Comparison of ENCODE assay signal across 16 cellular contexts in genomic region chr7:129308047-129308446, GRCh38.
A peak's percentile ranks its signal among the peaks of the same experiment; 100 is the strongest.
DNase-seq lines count a peak whose midpoint lies in the region; ATAC-seq, FAIRE-seq and TF ChIP-seq lines count a peak whose summit lies in the region.
"Had no signal": no experiment of that assay in that cellular context is flagged by ENCODE, and none has a peak within 500 bp of the region (broad histone marks: within the 10 kb centered on the region; RNA-seq: fewer than 3 reads in every experiment).

No MANE protein-coding gene starts in this region.

- no peaks in the 10 kb centered on the region for H3K79me2 ChIP-seq in HepG2 (ENCODE audit: insufficient read depth, low read length)

- intact Hi-C loops in HepG2 (cut with micrococcal nuclease; ENCODE audit: unreplicated experiment) = no loop called here

- H3K36me3 ChIP-seq in HepG2 (replicated peaks in 1 of 2; ENCODE audit: control insufficient read depth in 1 of 2, insufficient read depth in 2 of 2, low read length in 2 of 2) = no peaks in the 10 kb centered on the region
- H3K36me3 ChIP-seq in endodermal cell (ENCODE audit: control insufficient read depth, insufficient read depth, low read length) = no peaks in the 10 kb centered on the region
- H3K36me3 ChIP-seq: neutrophil had no signal

- no TSS peak for BruUV-seq in HepG2 (replicated peaks; lab: Mats Ljungman, UMichigan)

- H3K9ac ChIP-seq in HepG2 (ENCODE audit: insufficient read depth, low read depth, low read length) (no peak overlapping the region), endodermal cell (ENCODE audit: extremely low read depth, low read length, poor library complexity, severe bottlenecking) (no peak overlapping the region)

- no peak overlapping the region for H3K27ac ChIP-seq in HepG2 (ENCODE audit: extremely low read length, insufficient read depth, low read length)
- H3K27ac ChIP-seq in endodermal cell (ENCODE audit: low read depth, low read length) = no peak overlapping the region
- H3K27ac ChIP-seq: neutrophil had no signal

- peaks cover 6% of the 10 kb centered on the region for H3K36me3 Mint-ChIP-seq in T-helper 17 cell (ENCODE audit: low read depth)
- peaks cover 12% of the 10 kb centered on the region for H3K36me3 Mint-ChIP-seq in endodermal cell (ENCODE audit: low read depth)
- H3K36me3 Mint-ChIP-seq: stimulated activated effector memory CD8-positive, alpha-beta T cell treated with anti-CD3 and anti-CD28 coated beads, Interleukin-12 subunit alpha, Interleukin-12 subunit beta, amount 100 ng/mL, for 72 hours had no signal

- TF ChIP-seq POLR2A in HepG2 (IDR thresholded peaks at IDR 0.05; ENCODE audit: insufficient read depth in 1 of 2, low read depth in 2 of 2, low read length in 2 of 2) = no peak

- DNase-seq in ELR (ENCODE audit: low read depth) (peak; percentile 18), T-helper 17 cell (no peak), epithelial cell of proximal tubule (ENCODE audit: low read depth) (no peak), HepG2 (ENCODE audit: low spot score) (peak; percentile 4), endodermal cell (no peak), COLO668 (lab: John Stamatoyannopoulos, UW; ENCODE audit: unreplicated experiment) (no peak)
- DNase-seq: activated naive CD4-positive, alpha-beta T cell treated with Interleukin-2 at 50 U/mL for 16 hours; Calu3; NCI-H1092 had no signal

- TF ChIP-seq EP300 in HepG2 (IDR thresholded peaks at IDR 0.05; ENCODE audit: low read depth in 2 of 2, low read length in 2 of 2) = no peak
- no peak for TF ChIP-seq EP300 in HepG2 (CRISPR knock-in tag; IDR thresholded peaks at IDR 0.05; ENCODE audit: borderline replicate concordance)

- 91% methylated on average over 1 of the region's 1 CpG for WGBS in HepG2 (ENCODE audit: low lambda C conversion rate)
- WGBS in endodermal cell (ENCODE audit: insufficient coverage in 1 of 2, insufficient read length in 1 of 2), 2 experiments = 91% methylated on average over 1 of the region's 1 CpG; no CpG with 5 or more reads in 1 of the 2 experiments

- ATAC-seq in T-helper 17 cell = no peak
- ATAC-seq in HepG2 = no peak; the same call in 2 of the 3 replicates
- no peak for ATAC-seq in HG02870 (IDR thresholded peaks at IDR 0.05; ENCODE audit: unreplicated experiment)
- ATAC-seq in HG03025 (IDR thresholded peaks at IDR 0.05; ENCODE audit: low FRiP score, unreplicated experiment) = no peak
- ATAC-seq: Panc1; stimulated activated effector memory CD8-positive, alpha-beta T cell treated with anti-CD3 and anti-CD28 coated beads, Interleukin-12 subunit alpha, Interleukin-12 subunit beta, amount 100 ng/mL, for 72 hours had no signal

- H3K4me3 ChIP-seq in epithelial cell of proximal tubule (ENCODE audit: low read depth, low read length) (no peak overlapping the region), HepG2 (replicated peaks in 1 of 3; ENCODE audit: insufficient read depth in 1 of 3, low read depth in 2 of 3, low read length in 3 of 3) (no peak overlapping the region), endodermal cell (ENCODE audit: low read length) (no peak overlapping the region)

- no peaks in the 10 kb centered on the region for H3K9me3 Mint-ChIP-seq in endodermal cell
- H3K9me3 Mint-ChIP-seq: stimulated activated effector memory CD8-positive, alpha-beta T cell treated with anti-CD3 and anti-CD28 coated beads, Interleukin-12 subunit alpha, Interleukin-12 subunit beta, amount 100 ng/mL, for 72 hours had no signal

- in situ Hi-C loops in HepG2 (cut with HindIII; ENCODE audit: extremely low pct_ligation_motif_present, low pct_unique_long_range_greater_than_20kb) = no loop called here

- no peaks in the 10 kb centered on the region for H4K20me1 ChIP-seq in HepG2 (ENCODE audit: insufficient read depth, low read length)

- H3K27me3 ChIP-seq in HepG2 (ENCODE audit: control insufficient read depth in 1 of 2, insufficient read depth in 2 of 2, low read length in 2 of 2) = no peaks in the 10 kb centered on the region
- no peaks in the 10 kb centered on the region for H3K27me3 ChIP-seq in endodermal cell (ENCODE audit: control insufficient read depth, insufficient read depth, low read length, poor library complexity, severe bottlenecking)
- H3K27me3 ChIP-seq: neutrophil had no signal

- H3K27me3 Mint-ChIP-seq in T-helper 17 cell (no peaks in the 10 kb centered on the region), endodermal cell (ENCODE audit: insufficient read depth) (no peaks in the 10 kb centered on the region)
- H3K27me3 Mint-ChIP-seq: dendritic cell treated with granulocyte-macrophage colony-stimulating factor and Interleukin-4, amounts not matched to agents 40 ng/mL and 50 ng/mL, for 4 days had no signal

- POLR2A ChIA-PET in HepG2 (lab: Yijun Ruan, JAX) = no interaction called here

- H2AFZ ChIP-seq in HepG2 (ENCODE audit: low read length) = no peak overlapping the region

- H3K4me1 ChIP-seq in HepG2 (ENCODE audit: insufficient read depth, low read length) (no peaks in the 10 kb centered on the region), endodermal cell (ENCODE audit: control insufficient read depth, insufficient read depth, low read length) (no peaks in the 10 kb centered on the region)

- no peak for FAIRE-seq in HepG2 (lab: Jason Lieb, UNC)

- CTCF ChIA-PET in HepG2 (lab: Yijun Ruan, JAX; ENCODE audit: low intra/inter-chr PET ratio, low total read pairs) = no interaction called here

- H3K9me3 ChIP-seq in T-helper 17 cell (ENCODE audit: control insufficient read depth, low read length, poor library complexity, severe bottlenecking) (no peaks in the 10 kb centered on the region), HepG2 (ENCODE audit: low read length) (no peaks in the 10 kb centered on the region), endodermal cell (ENCODE audit: control insufficient read depth, low read length) (no peaks in the 10 kb centered on the region)
- H3K9me3 ChIP-seq: neutrophil had no signal

- H3K4me1 Mint-ChIP-seq in T-helper 17 cell (peaks cover 18% of the 10 kb centered on the region), endodermal cell (no peaks in the 10 kb centered on the region)

- no peak overlapping the region for H3K4me2 ChIP-seq in HepG2 (ENCODE audit: low read depth, low read length)

- no peak overlapping the region for H3K4me3 Mint-ChIP-seq in T-helper 17 cell
- H3K4me3 Mint-ChIP-seq in endodermal cell = no peak overlapping the region
- H3K4me3 Mint-ChIP-seq: dendritic cell treated with granulocyte-macrophage colony-stimulating factor and Interleukin-4, amounts not matched to agents 40 ng/mL and 50 ng/mL, for 4 days; stimulated activated effector memory CD8-positive, alpha-beta T cell treated with anti-CD3 and anti-CD28 coated beads, Interleukin-12 subunit alpha, Interleukin-12 subunit beta, amount 100 ng/mL, for 72 hours; T-helper 2 cell treated with Interferon-gamma antibody and Interleukin-4, amounts not matched to agents 5 μg/mL and 100 μg/mL, for 36 hours had no signal

- no peak for TF ChIP-seq RAD21 in HepG2 (CRISPR knock-in tag; IDR thresholded peaks at IDR 0.05)

- peak overlapping the region; percentile 49 for H3K27ac Mint-ChIP-seq in T-helper 17 cell
- H3K27ac Mint-ChIP-seq in endodermal cell = no peak overlapping the region
- H3K27ac Mint-ChIP-seq: dendritic cell treated with granulocyte-macrophage colony-stimulating factor and Interleukin-4, amounts not matched to agents 40 ng/mL and 50 ng/mL, for 4 days; T-helper 2 cell treated with Interferon-gamma antibody and Interleukin-4, amounts not matched to agents 5 μg/mL and 100 μg/mL, for 36 hours had no signal

- TF ChIP-seq CTCF in epithelial cell of proximal tubule (conservative IDR thresholded peaks at IDR 0.05; ENCODE audit: low read depth, low read length) = peak; percentile 10
- no peak for TF ChIP-seq CTCF in HepG2 (CRISPR knock-in tag; IDR thresholded peaks at IDR 0.05)
- TF ChIP-seq CTCF in endodermal cell (conservative IDR thresholded peaks at IDR 0.05) = no peak

TF ChIP-seq in HepG2, 621 proteins besides CTCF, POLR2A, EP300 and RAD21 (continues in another document):
- no peak for TF ChIP-seq IRF1 (CRISPR knock-in tag; IDR thresholded peaks at IDR 0.05; ENCODE audit: low read depth)
- no peak for TF ChIP-seq UBTF (CRISPR knock-in tag; IDR thresholded peaks at IDR 0.05)
- no peak for TF ChIP-seq NFKBIZ (CRISPR knock-in tag; IDR thresholded peaks at IDR 0.05)
- TF ChIP-seq FOSL1 (CRISPR knock-in tag; IDR thresholded peaks at IDR 0.05; ENCODE audit: borderline replicate concordance) = no peak

Comparison
In these comparisons a context has a peak if more than half of its experiments do, and no peak if none do; other contexts are left out.
1. DNase-seq: peak in ELR (single experiment) and HepG2 (single experiment); none in T-helper 17 cell (0 of 3), epithelial cell of proximal tubule (single experiment), endodermal cell (single experiment) and COLO668 (single experiment).